ENCODE assay signal across 10 cellular contexts in the genomic region with DNA sequence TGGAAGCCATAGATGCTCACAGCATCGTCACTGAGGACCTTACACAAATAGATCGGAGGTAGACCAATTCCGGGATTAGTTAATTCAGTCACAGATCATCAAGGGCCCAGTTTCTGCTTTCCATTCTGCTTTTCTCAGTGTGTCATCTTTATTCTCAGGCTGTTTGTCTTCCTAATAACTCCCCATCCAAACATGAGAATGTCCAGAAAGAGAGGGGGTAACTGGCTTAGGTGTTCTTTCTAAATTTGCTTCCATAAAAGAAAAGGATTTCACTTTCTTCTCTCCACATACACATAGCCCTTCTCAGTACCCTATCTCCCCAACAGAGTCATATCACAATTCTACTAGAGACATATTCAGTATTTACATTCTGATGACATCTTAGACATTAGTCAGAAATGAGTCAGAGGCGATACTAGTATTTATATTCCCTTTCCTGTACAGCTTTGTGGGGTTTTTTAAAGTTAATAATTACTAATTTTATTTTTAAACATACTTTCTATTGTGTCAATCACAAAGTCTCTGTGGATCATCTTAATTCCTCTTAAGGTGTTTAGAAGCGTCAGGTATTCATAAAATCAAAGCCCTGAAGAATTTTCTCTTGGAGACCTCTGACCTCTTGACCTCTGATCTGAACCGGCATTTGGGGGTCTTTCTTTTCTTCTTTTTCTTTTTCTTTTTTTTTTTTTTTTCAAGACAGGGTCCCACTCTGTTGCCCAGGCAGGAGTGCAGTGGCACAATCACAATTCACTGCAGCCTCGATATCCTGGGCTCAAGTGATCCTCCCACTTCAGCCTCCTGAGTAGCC. TPM values are rescaled to one million over a fixed set of nuclear protein-coding genes. Genes with fewer than 3 reads are reported as not detected.
A peak's percentile ranks its signal among the peaks of the same experiment; 100 is the strongest.
DNase-seq lines count a peak whose midpoint lies in the region; ATAC-seq and TF ChIP-seq lines count a peak whose summit lies in the region.
"Had no signal": no experiment of that assay in that cellular context is flagged by ENCODE, and none has a peak within 500 bp of the region (broad histone marks: within the 10 kb centered on the region; RNA-seq: fewer than 3 reads in every experiment).

No MANE protein-coding gene starts in this region.

- H3K27me3 Mint-ChIP-seq in activated CD8-positive, alpha-beta T cell treated with anti-CD3 and anti-CD28 coated beads for 36 hours = no peaks in the 10 kb centered on the region
- peaks cover 9% of the 10 kb centered on the region for H3K27me3 Mint-ChIP-seq in activated CD8-positive, alpha-beta T cell treated with anti-CD3 and anti-CD28 coated beads, Interleukin-2, amount 10 ng/mL, durations not matched to agents 7 days and 5 days (ENCODE audit: low read depth)
- H3K27me3 Mint-ChIP-seq in endodermal cell (ENCODE audit: insufficient read depth) = no peaks in the 10 kb centered on the region
- H3K27me3 Mint-ChIP-seq: B cell had no signal

- H3K4me3 Mint-ChIP-seq in activated CD8-positive, alpha-beta T cell treated with anti-CD3 and anti-CD28 coated beads for 36 hours = no peak overlapping the region
- no peak overlapping the region for H3K4me3 Mint-ChIP-seq in activated CD8-positive, alpha-beta T cell treated with anti-CD3 and anti-CD28 coated beads, Interleukin-2, amount 10 ng/mL, durations not matched to agents 7 days and 5 days
- H3K4me3 Mint-ChIP-seq in endodermal cell = no peak overlapping the region
- H3K4me3 Mint-ChIP-seq: B cell had no signal

- H3K9me3 Mint-ChIP-seq in activated CD8-positive, alpha-beta T cell treated with anti-CD3 and anti-CD28 coated beads for 36 hours = no peaks in the 10 kb centered on the region
- H3K9me3 Mint-ChIP-seq in activated CD8-positive, alpha-beta T cell treated with anti-CD3 and anti-CD28 coated beads, Interleukin-2, amount 10 ng/mL, durations not matched to agents 7 days and 5 days (ENCODE audit: insufficient read depth) = no peaks in the 10 kb centered on the region
- no peaks in the 10 kb centered on the region for H3K9me3 Mint-ChIP-seq in endodermal cell

- no peaks in the 10 kb centered on the region for H3K27me3 ChIP-seq in endodermal cell (ENCODE audit: control insufficient read depth, insufficient read depth, low read length, poor library complexity, severe bottlenecking)

- H3K9ac ChIP-seq in endodermal cell (ENCODE audit: extremely low read depth, low read length, poor library complexity, severe bottlenecking) = no peak overlapping the region

- H3K4me1 ChIP-seq in endodermal cell (ENCODE audit: control insufficient read depth, insufficient read depth, low read length) = no peaks in the 10 kb centered on the region

- no peaks in the 10 kb centered on the region for H3K36me3 Mint-ChIP-seq in activated CD8-positive, alpha-beta T cell treated with anti-CD3 and anti-CD28 coated beads for 36 hours (ENCODE audit: low read depth)
- no peaks in the 10 kb centered on the region for H3K36me3 Mint-ChIP-seq in activated CD8-positive, alpha-beta T cell treated with anti-CD3 and anti-CD28 coated beads, Interleukin-2, amount 10 ng/mL, durations not matched to agents 7 days and 5 days (ENCODE audit: low read depth)
- H3K36me3 Mint-ChIP-seq in endodermal cell (ENCODE audit: low read depth) = no peaks in the 10 kb centered on the region

- CTCF ChIA-PET in activated CD8-positive, alpha-beta T cell treated with anti-CD3 and anti-CD28 coated beads for 36 hours (lab: Charles Lee) = no interaction called here
- CTCF ChIA-PET in activated CD8-positive, alpha-beta T cell treated with anti-CD3 and anti-CD28 coated beads, Interleukin-2, amount 10 ng/mL, durations not matched to agents 7 days and 5 days (lab: Charles Lee) = interaction anchor here (1.0 kb wide), 1 partner anchor 23 kb away, joined by 3 read pairs; no protein-coding TSS in a partner anchor
- CTCF ChIA-PET in RWPE1 (lab: Yijun Ruan, JAX) = no interaction called here

- 63 to 78% methylated on average over 3 to 7 of the region's 7 CpGs for WGBS in endodermal cell (ENCODE audit: insufficient coverage in 1 of 2, insufficient read length in 1 of 2), 2 experiments

- DNase-seq in activated CD8-positive, alpha-beta T cell treated with anti-CD3 and anti-CD28 coated beads for 36 hours = no peak
- no peak for DNase-seq in activated CD8-positive, alpha-beta T cell treated with anti-CD3 and anti-CD28 coated beads, Interleukin-2, amount 10 ng/mL, durations not matched to agents 7 days and 5 days
- peak; percentile 78 for DNase-seq in RWPE1 (ENCODE audit: low spot score)
- no peak for DNase-seq in stimulated activated naive CD8-positive, alpha-beta T cell treated with anti-CD3 and anti-CD28 coated beads, Interleukin-15, Interleukin-2, amounts not matched to agents 100 U/mL and 50 U/mL, for 24 hours
- DNase-seq in endodermal cell = no peak
- no peak for DNase-seq in NCI-H510A (lab: John Stamatoyannopoulos, UW)
- DNase-seq in activated naive CD4-positive, alpha-beta T cell (lab: John Stamatoyannopoulos, UW) = no peak

- H3K36me3 ChIP-seq in endodermal cell (ENCODE audit: control insufficient read depth, insufficient read depth, low read length) = no peaks in the 10 kb centered on the region

- no peaks in the 10 kb centered on the region for H3K9me3 ChIP-seq in endodermal cell (ENCODE audit: control insufficient read depth, low read length)

- TF ChIP-seq CTCF in activated CD8-positive, alpha-beta T cell treated with anti-CD3 and anti-CD28 coated beads for 36 hours (IDR thresholded peaks at IDR 0.05) = no peak
- no peak for TF ChIP-seq CTCF in RWPE1 (conservative IDR thresholded peaks at IDR 0.05; ENCODE audit: low read depth)
- TF ChIP-seq CTCF in endodermal cell (conservative IDR thresholded peaks at IDR 0.05) = no peak

- H3K27ac ChIP-seq in RWPE1 (no peak overlapping the region), endodermal cell (ENCODE audit: low read depth, low read length) (no peak overlapping the region)
- H3K27ac ChIP-seq: SK-N-MC had no signal

- peak; percentile 74 for ATAC-seq in activated CD8-positive, alpha-beta T cell treated with anti-CD3 and anti-CD28 coated beads for 36 hours
- no peak for ATAC-seq in activated CD8-positive, alpha-beta T cell treated with anti-CD3 and anti-CD28 coated beads, Interleukin-2, amount 10 ng/mL, durations not matched to agents 7 days and 5 days
- peak; percentile 100 for ATAC-seq in HG02870 (IDR thresholded peaks at IDR 0.05; ENCODE audit: unreplicated experiment)
- peak; percentile 68 for ATAC-seq in stimulated activated naive CD8-positive, alpha-beta T cell treated with anti-CD3 and anti-CD28 coated beads, Interleukin-15, Interleukin-2, amounts not matched to agents 100 U/mL and 50 U/mL, for 24 hours

- intact Hi-C loops in activated CD8-positive, alpha-beta T cell treated with anti-CD3 and anti-CD28 coated beads for 36 hours (cut with micrococcal nuclease) = no loop called here

- peaks cover 5% of the 10 kb centered on the region for H3K4me1 Mint-ChIP-seq in activated CD8-positive, alpha-beta T cell treated with anti-CD3 and anti-CD28 coated beads for 36 hours (ENCODE audit: low read depth)
- H3K4me1 Mint-ChIP-seq in activated CD8-positive, alpha-beta T cell treated with anti-CD3 and anti-CD28 coated beads, Interleukin-2, amount 10 ng/mL, durations not matched to agents 7 days and 5 days (ENCODE audit: low read depth) = no peaks in the 10 kb centered on the region
- no peaks in the 10 kb centered on the region for H3K4me1 Mint-ChIP-seq in endodermal cell

- POLR2A ChIA-PET in activated CD8-positive, alpha-beta T cell treated with anti-CD3 and anti-CD28 coated beads for 36 hours (lab: Charles Lee) = no interaction called here
- POLR2A ChIA-PET in activated CD8-positive, alpha-beta T cell treated with anti-CD3 and anti-CD28 coated beads, Interleukin-2, amount 10 ng/mL, durations not matched to agents 7 days and 5 days (lab: Charles Lee) = no interaction called here
- POLR2A ChIA-PET in RWPE1 (lab: Yijun Ruan, JAX; ENCODE audit: low non-redundant PET) = no interaction called here

- no peak overlapping the region for H3K27ac Mint-ChIP-seq in activated CD8-positive, alpha-beta T cell treated with anti-CD3 and anti-CD28 coated beads for 36 hours
- H3K27ac Mint-ChIP-seq in activated CD8-positive, alpha-beta T cell treated with anti-CD3 and anti-CD28 coated beads, Interleukin-2, amount 10 ng/mL, durations not matched to agents 7 days and 5 days = no peak overlapping the region
- no peak overlapping the region for H3K27ac Mint-ChIP-seq in endodermal cell
- H3K27ac Mint-ChIP-seq: B cell had no signal

- no peak overlapping the region for H3K4me3 ChIP-seq in endodermal cell (ENCODE audit: low read length)
- H3K4me3 ChIP-seq: SK-N-MC had no signal

RNA-seq across cellular contexts. Expression of a gene that starts 24.3 kb away (rescaled TPM):
- not detected for total RNA-seq in activated CD8-positive, alpha-beta T cell treated with anti-CD3 and anti-CD28 coated beads for 36 hours
- total RNA-seq in activated CD8-positive, alpha-beta T cell treated with anti-CD3 and anti-CD28 coated beads, Interleukin-2, amount 10 ng/mL, durations not matched to agents 7 days and 5 days = not detected
- not detected for total RNA-seq in endodermal cell
- 0.39 TPM for polyA plus RNA-seq in endodermal cell (2013, experiment 1 of 2)
- polyA plus RNA-seq in endodermal cell (2013, experiment 2 of 2) = 0.29 TPM
